Comparison of ENCODE assay signal across 2 cellular contexts in the genomic region with DNA sequence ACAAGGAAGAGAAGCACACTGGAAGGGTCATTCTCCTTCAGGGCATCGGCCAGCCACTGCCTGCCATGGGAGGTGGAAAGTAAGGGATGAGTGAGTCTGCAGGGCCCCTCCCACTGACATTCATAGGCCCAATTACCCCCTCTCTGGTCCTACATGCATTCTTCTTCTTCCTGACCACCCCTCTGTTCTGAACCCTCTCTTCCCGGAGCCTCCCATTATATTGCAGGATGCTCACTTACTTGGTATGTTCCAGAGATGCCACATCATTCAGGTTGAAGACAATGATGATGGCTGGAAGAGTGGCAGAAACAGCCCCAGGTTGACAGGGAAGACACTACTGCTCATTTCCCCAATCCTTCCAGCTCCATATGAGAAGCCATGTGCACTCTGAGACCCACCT.
TF ChIP-seq lines count a peak whose summit lies in the region.

No MANE protein-coding gene starts in this region.

TF ChIP-seq in GM23338, 12 proteins besides CTCF, POLR2A, EP300 and RAD21:
- no peak for TF ChIP-seq POLR2AphosphoS5 (IDR thresholded peaks at IDR 0.05; ENCODE audit: low read depth)
- TF ChIP-seq STAT1 (IDR thresholded peaks at IDR 0.05; ENCODE audit: unreplicated experiment): no peak
- no peak for TF ChIP-seq CREB1 (CRISPR knock-in tag; IDR thresholded peaks at IDR 0.05; ENCODE audit: low read depth)
- TF ChIP-seq ZNF331 (CRISPR knock-in tag; IDR thresholded peaks at IDR 0.05; ENCODE audit: low read depth): no peak

TF ChIP-seq in GM12891, 5 proteins besides CTCF, POLR2A, EP300 and RAD21:
- TF ChIP-seq POLR2AphosphoS5 (IDR thresholded peaks at IDR 0.05; ENCODE audit: low read depth, low read length): no peak
- no peak for TF ChIP-seq PAX5 (IDR thresholded peaks at IDR 0.05; ENCODE audit: insufficient read depth, low read length, severe bottlenecking)
- TF ChIP-seq TAF1 (IDR thresholded peaks at IDR 0.05; ENCODE audit: low read depth, low read length): no peak
- no peak for TF ChIP-seq POU2F2 (IDR thresholded peaks at IDR 0.05; ENCODE audit: low read depth, low read length)
- no peak for TF ChIP-seq SPI1 (IDR thresholded peaks at IDR 0.05; ENCODE audit: low read depth, low read length)
TF ChIP-seq in GM12891: peak in this region for 0.
